ENCODE assay signal across 8 cellular contexts in genomic region chr11:134033696-134034491, GRCh38. TPM values are rescaled to one million over a fixed set of nuclear protein-coding genes. Genes with fewer than 3 reads are reported as not detected.
DNase-seq lines count a peak whose midpoint lies in the region; ATAC-seq and TF ChIP-seq lines count a peak whose summit lies in the region.

No MANE protein-coding gene starts in this region.

- H3K4me1 Mint-ChIP-seq in endothelial cell (ENCODE audit: unreplicated experiment) (peaks cover 22% of the 10 kb centered on the region), memory B cell (peaks cover 20% of the 10 kb centered on the region)

- no peaks in the 10 kb centered on the region for H3K36me3 Mint-ChIP-seq in endothelial cell (ENCODE audit: low read depth, unreplicated experiment)
- no peaks in the 10 kb centered on the region for H3K36me3 Mint-ChIP-seq in memory B cell

- H3K27ac Mint-ChIP-seq in endothelial cell (ENCODE audit: unreplicated experiment) (no peak overlapping the region), memory B cell (no peak overlapping the region)

- ATAC-seq in GM18873 (IDR thresholded peaks at IDR 0.05; ENCODE audit: low FRiP score, unreplicated experiment): peak; percentile 52
- ATAC-seq in HG03432 (IDR thresholded peaks at IDR 0.05; ENCODE audit: unreplicated experiment): peak; percentile 69
- ATAC-seq in memory B cell (ENCODE audit: low read depth): peak; percentile 67

- H3K9me3 Mint-ChIP-seq in endothelial cell (ENCODE audit: unreplicated experiment) (no peaks in the 10 kb centered on the region), memory B cell (no peaks in the 10 kb centered on the region)

- DNase-seq in NCI-H526 (lab: John Stamatoyannopoulos, UW): peak; percentile 95 to 99
- peak; percentile 81 for DNase-seq in activated CD8-positive, alpha-beta memory T cell treated with anti-CD3 and anti-CD28 coated beads, Interleukin-2, amount 50 U/mL, for 48 hours
- peak; percentile 63 for DNase-seq in endothelial cell (ENCODE audit: low spot score)
- no peak for DNase-seq in memory B cell (ENCODE audit: low spot score in 2 of 2)
- peak in 2 of 3 experiments; percentile 22 to 33 for DNase-seq in stimulated activated CD4-positive, alpha-beta T cell treated with anti-CD3 and anti-CD28 coated beads, TNF-alpha, amount 100 ng/mL, for 4 hours (ENCODE audit: low read depth in 3 of 3)
- DNase-seq in NOMO-1 treated with dmso at 0.1 percent for 144 hours (lab: John Stamatoyannopoulos, UW; ENCODE audit: unreplicated experiment): no peak

- no peak for TF ChIP-seq CTCF in endothelial cell (IDR thresholded peaks at IDR 0.05; ENCODE audit: unreplicated experiment)

- H3K27me3 Mint-ChIP-seq in endothelial cell (ENCODE audit: unreplicated experiment) (peaks cover 9% of the 10 kb centered on the region), memory B cell (peaks cover 21% of the 10 kb centered on the region)

- H3K4me3 Mint-ChIP-seq in endothelial cell (ENCODE audit: unreplicated experiment): peak overlapping the region; percentile 37
- no peak overlapping the region for H3K4me3 Mint-ChIP-seq in memory B cell

RNA-seq across cellular contexts. Expression of gene JAM3, which starts 35.0 kb away (rescaled TPM):
- 438 TPM for total RNA-seq in endothelial cell (ENCODE audit: unreplicated experiment)

Comparison
In these comparisons a context has a peak if more than half of its experiments do, and no peak if none do; other contexts are left out.
1. DNase-seq: peak in NCI-H526 (2 of 2), activated CD8-positive, alpha-beta memory T cell treated with anti-CD3 and anti-CD28 coated beads, Interleukin-2, amount 50 U/mL, for 48 hours (single experiment), endothelial cell (single experiment) and stimulated activated CD4-positive, alpha-beta T cell treated with anti-CD3 and anti-CD28 coated beads, TNF-alpha, amount 100 ng/mL, for 4 hours (2 of 3); none in memory B cell (0 of 2) and NOMO-1 treated with dmso at 0.1 percent for 144 hours (single experiment).
2. Peak in every context shown above with its lines, with median percentiles within 50 percentile points of each other: ATAC-seq.